3 cellular contexts compared by ENCODE assay signal in the genomic region with DNA sequence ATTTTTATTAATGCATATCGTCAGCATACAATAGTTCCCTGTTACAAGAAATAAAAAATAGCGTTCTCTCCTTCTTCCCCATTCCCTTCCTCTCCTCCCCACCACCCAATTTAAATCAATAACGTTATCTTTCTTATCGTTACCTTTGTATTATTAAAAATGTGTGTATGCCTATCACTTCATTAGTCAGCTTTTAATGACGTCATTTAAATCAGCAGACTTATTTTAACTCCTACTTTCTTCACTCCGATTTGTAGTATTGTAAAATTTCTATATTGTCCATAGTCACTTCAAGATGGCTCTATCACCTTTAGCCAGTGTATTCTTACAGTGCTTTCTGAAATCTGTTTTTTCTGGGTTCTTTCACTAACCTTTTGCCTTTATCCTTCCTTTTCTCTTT.
A peak's percentile ranks its signal among the peaks of the same experiment; 100 is the strongest.
TF ChIP-seq lines count a peak whose summit lies in the region.

No MANE protein-coding gene starts in this region.

TF ChIP-seq in HepG2, 621 proteins besides CTCF, POLR2A, EP300 and RAD21:
- peak; percentile 58; the same call in 1 of the 2 replicates for TF ChIP-seq ATF7 (IDR thresholded peaks at IDR 0.05)
- TF ChIP-seq ATF7 (CRISPR knock-in tag; IDR thresholded peaks at IDR 0.05) = no peak
- TF ChIP-seq HNRNPK (IDR thresholded peaks at IDR 0.05; ENCODE audit: low read depth, low read length, poor library complexity, severe bottlenecking) = peak; percentile 43
- no peak for TF ChIP-seq RXRB (CRISPR knock-in tag; IDR thresholded peaks at IDR 0.05; ENCODE audit: borderline replicate concordance)

TF ChIP-seq in GM12878, 131 proteins besides CTCF, POLR2A, EP300 and RAD21:
- 0 out of 2 replicates have a peak, but pooled peaks have one; percentile 9 for TF ChIP-seq JUND (IDR thresholded peaks at IDR 0.05; ENCODE audit: low read depth, low read length)
- TF ChIP-seq ATF7 (IDR thresholded peaks at IDR 0.05; ENCODE audit: low read depth) = peak; percentile 94
- TF ChIP-seq HDAC2 (IDR thresholded peaks at IDR 0.05) = no peak

TF ChIP-seq in endothelial cell of umbilical vein, 7 proteins besides CTCF, POLR2A, EP300 and RAD21:
- TF ChIP-seq MYC (IDR thresholded peaks at IDR 0.05; ENCODE audit: low read depth, low read length) = no peak
- TF ChIP-seq POLR2AphosphoS5 (IDR thresholded peaks at IDR 0.05; ENCODE audit: insufficient read depth, low read depth, low read length) = no peak
- no peak for TF ChIP-seq FOS (IDR thresholded peaks at IDR 0.05; ENCODE audit: borderline replicate concordance, insufficient read depth, low read length)
- TF ChIP-seq JUN (IDR thresholded peaks at IDR 0.05; ENCODE audit: borderline replicate concordance, insufficient read depth, insufficient read length, low read depth) = peak; percentile 46
